24 cellular contexts compared by ENCODE assay signal in genomic region chr4:159779716-159780115, GRCh38.
DNase-seq lines count a peak whose midpoint lies in the region; FAIRE-seq and TF ChIP-seq lines count a peak whose summit lies in the region.
"Had no signal": no experiment of that assay in that cellular context is flagged by ENCODE, and none has a peak within 500 bp of the region (broad histone marks: within the 10 kb centered on the region; RNA-seq: fewer than 3 reads in every experiment).

No MANE protein-coding gene starts in this region.

- POLR2A ChIA-PET in A673 (lab: Charles Lee; ENCODE audit: low non-redundant PET), result interaction anchor here (0.5 kb wide), 1 partner anchor 520 kb away, joined by 3 read pairs; no protein-coding TSS in a partner anchor

- H3K36me3 ChIP-seq in A673 (ENCODE audit: insufficient read depth, low read length, poor library complexity, severe bottlenecking) (peaks cover 2% of the 10 kb centered on the region), astrocyte (ENCODE audit: insufficient read depth, low read length) (no peaks in the 10 kb centered on the region), smooth muscle cell (ENCODE audit: low read depth) (no peaks in the 10 kb centered on the region)
- H3K36me3 ChIP-seq: BLaER1 had no signal

- H3K36me3 Mint-ChIP-seq in astrocyte (ENCODE audit: low read depth, unreplicated experiment), result no peaks in the 10 kb centered on the region
- H3K36me3 Mint-ChIP-seq: CD4-positive, CD25-positive, alpha-beta regulatory T cell; CD8-positive, alpha-beta T cell had no signal

- BruUV-seq in A673 (replicated peaks; lab: Mats Ljungman, UMichigan), result no TSS peak

- no peak for FAIRE-seq in astrocyte (lab: Jason Lieb, UNC)
- FAIRE-seq: A549, D721Med, GM12878, GM18507 had no signal

- no peak overlapping the region for H3K4me3 Mint-ChIP-seq in astrocyte (ENCODE audit: unreplicated experiment)
- H3K4me3 Mint-ChIP-seq: B cell; CD4-positive, CD25-positive, alpha-beta regulatory T cell; CD8-positive, alpha-beta T cell; GM23338; H9 had no signal

- H4K20me1 ChIP-seq in astrocyte (ENCODE audit: insufficient read depth, low read length), result no peaks in the 10 kb centered on the region
- no peaks in the 10 kb centered on the region for H4K20me1 ChIP-seq in smooth muscle cell (ENCODE audit: low read depth)
- H4K20me1 ChIP-seq: BLaER1 had no signal

- H3K4me1 ChIP-seq in A673 (ENCODE audit: insufficient read depth, low read length, poor library complexity, severe bottlenecking), result peaks cover 44% of the 10 kb centered on the region
- no peaks in the 10 kb centered on the region for H3K4me1 ChIP-seq in astrocyte (ENCODE audit: insufficient read depth, low read length)
- H3K4me1 ChIP-seq in smooth muscle cell (ENCODE audit: low read depth), result peaks cover 7% of the 10 kb centered on the region
- H3K4me1 ChIP-seq: A549, BLaER1, Caco-2 had no signal

- peak overlapping the region; percentile 94 for H3K27ac ChIP-seq in A673 (ENCODE audit: low read depth, low read length, poor library complexity, severe bottlenecking)
- no peak overlapping the region for H3K27ac ChIP-seq in astrocyte (ENCODE audit: low read depth, low read length)
- H3K27ac ChIP-seq in smooth muscle cell (ENCODE audit: low read depth), result no peak overlapping the region
- H3K27ac ChIP-seq: A549, BLaER1, C4-2B had no signal

- no peak overlapping the region for H3K4me3 ChIP-seq in A673 (ENCODE audit: low read depth, low read length, poor library complexity, severe bottlenecking)
- no peak overlapping the region for H3K4me3 ChIP-seq in astrocyte (ENCODE audit: insufficient read depth, low read depth, low read length)
- H3K4me3 ChIP-seq in smooth muscle cell, result no peak overlapping the region
- H3K4me3 ChIP-seq: A549, BLaER1, GM12878, GM23338 had no signal

- no peaks in the 10 kb centered on the region for H3K4me1 Mint-ChIP-seq in astrocyte (ENCODE audit: low read depth, unreplicated experiment)
- H3K4me1 Mint-ChIP-seq: B cell; CD4-positive, CD25-positive, alpha-beta regulatory T cell; GM23338; H9 had no signal

- no peak overlapping the region for H3K27ac Mint-ChIP-seq in astrocyte (ENCODE audit: unreplicated experiment)
- H3K27ac Mint-ChIP-seq: B cell; CD4-positive, CD25-positive, alpha-beta regulatory T cell; CD8-positive, alpha-beta T cell; GM23338; H9 had no signal

- H3K79me2 ChIP-seq in astrocyte (ENCODE audit: insufficient read depth, low read length), result no peaks in the 10 kb centered on the region
- no peaks in the 10 kb centered on the region for H3K79me2 ChIP-seq in smooth muscle cell (ENCODE audit: low read depth)

- 79% methylated on average over 3 of the region's 3 CpGs for WGBS in smooth muscle cell (ENCODE audit: low lambda C conversion rate)

- no peaks in the 10 kb centered on the region for H3K9me3 Mint-ChIP-seq in astrocyte (ENCODE audit: unreplicated experiment)
- H3K9me3 Mint-ChIP-seq: GM23338, H9 had no signal

- H3K9me3 ChIP-seq in A673 (ENCODE audit: low read depth, low read length, poor library complexity, severe bottlenecking), result no peaks in the 10 kb centered on the region
- H3K9me3 ChIP-seq in astrocyte (ENCODE audit: insufficient read depth, low read depth, low read length), result no peaks in the 10 kb centered on the region
- no peaks in the 10 kb centered on the region for H3K9me3 ChIP-seq in smooth muscle cell (replicated peaks; ENCODE audit: low read depth)
- H3K9me3 ChIP-seq: A549, BLaER1, Caco-2 had no signal

- no peak for TF ChIP-seq CTCF in A673 (conservative IDR thresholded peaks at IDR 0.05; ENCODE audit: low read depth, low read length)
- TF ChIP-seq CTCF in astrocyte (IDR thresholded peaks at IDR 0.05; ENCODE audit: insufficient read depth, low read depth, low read length), result no peak
- no peak for TF ChIP-seq CTCF in smooth muscle cell (IDR thresholded peaks at IDR 0.05; ENCODE audit: borderline replicate concordance, insufficient read depth, poor library complexity, severe bottlenecking)

- H3K4me2 ChIP-seq in astrocyte (ENCODE audit: low read length) (no peak overlapping the region), smooth muscle cell (no peak overlapping the region)
- H3K4me2 ChIP-seq: A549, BLaER1, GM23338 had no signal

- H3K9ac ChIP-seq in astrocyte (ENCODE audit: low read length) (no peak overlapping the region), smooth muscle cell (ENCODE audit: low read depth) (no peak overlapping the region)
- H3K9ac ChIP-seq: BLaER1 had no signal

- H2AFZ ChIP-seq in astrocyte (ENCODE audit: low read depth, low read length), result no peak overlapping the region
- no peak overlapping the region for H2AFZ ChIP-seq in smooth muscle cell (ENCODE audit: low read depth)
- H2AFZ ChIP-seq: GM23338 had no signal

- H3K27me3 ChIP-seq in A673 (replicated peaks; ENCODE audit: insufficient read depth, low read depth, low read length, poor library complexity), result no peaks in the 10 kb centered on the region
- no peaks in the 10 kb centered on the region for H3K27me3 ChIP-seq in astrocyte (ENCODE audit: insufficient read depth, low read length)
- no peaks in the 10 kb centered on the region for H3K27me3 ChIP-seq in smooth muscle cell (ENCODE audit: low read depth)
- H3K27me3 ChIP-seq: BLaER1 had no signal

- H3K27me3 Mint-ChIP-seq in astrocyte (ENCODE audit: low read depth, unreplicated experiment), result no peaks in the 10 kb centered on the region
- H3K27me3 Mint-ChIP-seq: B cell; CD4-positive, CD25-positive, alpha-beta regulatory T cell had no signal

- CTCF ChIA-PET in A673 (lab: Charles Lee), result interaction anchor here (0.7 kb wide), 1 partner anchor 1802 kb away, joined by 4 read pairs; no protein-coding TSS in a partner anchor

- DNase-seq in A673 (ENCODE audit: low spot score) (peak; percentile 85), LHCN-M2 (ENCODE audit: low read depth) (peak; percentile 23), astrocyte (ENCODE audit: low read depth) (peak; percentile 42), myocyte (ENCODE audit: low read depth) (peak; percentile 13), smooth muscle cell (lab: John Stamatoyannopoulos, UW; ENCODE audit: unreplicated experiment) (no peak), SK-N-DZ (ENCODE audit: low spot score) (no peak)
- DNase-seq in NK-92 treated with Interleukin-12 subunit alpha and Interleukin-12 subunit beta, amount 100 ng/mL, for 24 hours (lab: John Stamatoyannopoulos, UW), result no peak
- DNase-seq: 8988T; Caco-2; CD4-positive, CD25-positive, alpha-beta regulatory T cell; CD8-positive, alpha-beta T cell; DMS 273 treated with DMSO at 0.1 percent for 48 hours; DMS79; EL; GDM1; H9 had no signal

- intact Hi-C loops in A673 (cut with micrococcal nuclease; ENCODE audit: unreplicated experiment), result loop anchor here (1.0 to 10.0 kb wide), 4 partner anchors 115 to 1798 kb away; no protein-coding TSS in a partner anchor

- H3F3A ChIP-seq in smooth muscle cell (ENCODE audit: low read depth), result no peaks in the 10 kb centered on the region

Comparison
In these comparisons a context has a peak if more than half of its experiments do, and no peak if none do; other contexts are left out.
1. DNase-seq: peak in A673 (single experiment), LHCN-M2 (single experiment), astrocyte (single experiment) and myocyte (single experiment); none in smooth muscle cell (single experiment), SK-N-DZ (single experiment) and NK-92 treated with Interleukin-12 subunit alpha and Interleukin-12 subunit beta, amount 100 ng/mL, for 24 hours (single experiment).